In the genomic region with DNA sequence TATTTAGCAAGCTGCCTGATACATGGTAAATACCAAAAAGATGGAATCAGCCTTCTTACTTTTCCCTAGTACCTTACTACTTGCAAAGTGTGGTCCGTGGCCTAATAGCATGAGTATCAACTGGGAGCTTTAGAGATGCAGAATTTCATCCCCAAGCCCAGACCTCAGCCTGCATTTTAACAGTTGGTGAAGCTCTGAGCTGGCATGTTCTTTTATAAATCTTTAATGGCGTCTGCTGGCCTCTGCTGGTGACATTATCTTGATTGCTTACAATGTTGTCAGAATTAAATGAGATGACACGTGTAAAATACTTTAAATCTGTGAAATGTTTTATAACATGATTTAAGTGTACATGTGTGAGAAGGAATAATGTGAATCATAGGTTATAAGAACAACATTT, we compare ENCODE assay signal across 12 cellular contexts.
DNase-seq lines count a peak whose midpoint lies in the region; ATAC-seq, FAIRE-seq and TF ChIP-seq lines count a peak whose summit lies in the region.
"Had no signal": no experiment of that assay in that cellular context is flagged by ENCODE, and none has a peak within 500 bp of the region (broad histone marks: within the 10 kb centered on the region; RNA-seq: fewer than 3 reads in every experiment).

No MANE protein-coding gene starts in this region.

- H3K4me3 Mint-ChIP-seq in glutamatergic neuron (ENCODE audit: unreplicated experiment) (no peak overlapping the region), type B pancreatic cell (no peak overlapping the region)
- H3K4me3 Mint-ChIP-seq: central memory CD8-positive, alpha-beta T cell had no signal

- H3K27me3 Mint-ChIP-seq in glutamatergic neuron (ENCODE audit: unreplicated experiment) (peaks cover 2% of the 10 kb centered on the region), type B pancreatic cell (no peaks in the 10 kb centered on the region)
- H3K27me3 Mint-ChIP-seq: central memory CD8-positive, alpha-beta T cell had no signal

- no peak for TF ChIP-seq POLR2A in heart left ventricle (IDR thresholded peaks at IDR 0.05)

- H3K27me3 ChIP-seq in heart left ventricle (no peaks in the 10 kb centered on the region), RWPE2 (ENCODE audit: insufficient read depth, poor library complexity, severe bottlenecking) (no peaks in the 10 kb centered on the region)
- H3K27me3 ChIP-seq: stomach had no signal

- no peak for FAIRE-seq in frontal cortex (lab: Jason Lieb, UNC)
- FAIRE-seq: G401.6 had no signal

- peak in 3 of 4 donors; percentile 36 to 53 (median 50) for ATAC-seq in heart left ventricle
- no peak for ATAC-seq in Right ventricle myocardium inferior
- no peak for ATAC-seq in RWPE2 (ENCODE audit: low read depth)
- ATAC-seq in HG02588 (IDR thresholded peaks at IDR 0.05; ENCODE audit: unreplicated experiment) = no peak

- no peak overlapping the region for H3K27ac ChIP-seq in heart left ventricle
- H3K27ac ChIP-seq in RWPE2 (ENCODE audit: poor library complexity, severe bottlenecking) = no peak overlapping the region
- H3K27ac ChIP-seq: stomach had no signal

- H3K4me1 Mint-ChIP-seq in glutamatergic neuron (ENCODE audit: low read depth, unreplicated experiment) (peaks cover 63% of the 10 kb centered on the region), type B pancreatic cell (ENCODE audit: unreplicated experiment) (peaks cover 38% of the 10 kb centered on the region)
- H3K4me1 Mint-ChIP-seq: central memory CD8-positive, alpha-beta T cell had no signal

- H3K36me3 ChIP-seq in heart left ventricle (peaks cover 0 to 5% (median 0%) of the 10 kb centered on the region in 9 donors), RWPE2 (ENCODE audit: low read depth) (no peaks in the 10 kb centered on the region)

- H3K27ac Mint-ChIP-seq in glutamatergic neuron (ENCODE audit: unreplicated experiment) (peak overlapping the region; percentile 1), type B pancreatic cell (no peak overlapping the region)

- H3K9me3 ChIP-seq in heart left ventricle (no peaks in the 10 kb centered on the region), RWPE2 (ENCODE audit: severe bottlenecking) (no peaks in the 10 kb centered on the region)
- H3K9me3 ChIP-seq: stomach had no signal

- H3K9me3 Mint-ChIP-seq in glutamatergic neuron (ENCODE audit: unreplicated experiment) (peaks cover 14% of the 10 kb centered on the region), type B pancreatic cell (no peaks in the 10 kb centered on the region)
- H3K9me3 Mint-ChIP-seq: central memory CD8-positive, alpha-beta T cell had no signal

- intact Hi-C loops in heart left ventricle (cut with DNase I) (loop anchor here in 9 of 10 donors (5.0 to 10.0 kb wide), 8 partner anchors 50 to 340 kb away; partner anchors contain the start of gene CERS6 (in 3 of the 9)), Right ventricle myocardium inferior (cut with DNase I) (loop anchor here (1.0 to 5.0 kb wide), 3 partner anchors 120 to 340 kb away; no protein-coding TSS in a partner anchor)

- DNase-seq in heart left ventricle (no peak), Right ventricle myocardium inferior (ENCODE audit: missing footprints) (no peak), RWPE2 (ENCODE audit: low spot score) (no peak), glutamatergic neuron (no peak), type B pancreatic cell (ENCODE audit: extremely low spot score, unreplicated experiment) (no peak), NCI-H1417 (lab: John Stamatoyannopoulos, UW) (no peak), frontal cortex (ENCODE audit: low spot score in 2 of 2) (no peak)
- DNase-seq: stomach, T-helper 1 cell had no signal

- 60 to 63% (median 61%) methylated on average over 3 of the region's 3 CpGs for WGBS in heart left ventricle, 4 donors

- H3K36me3 Mint-ChIP-seq in glutamatergic neuron (ENCODE audit: unreplicated experiment) = no peaks in the 10 kb centered on the region
- peaks cover 11% of the 10 kb centered on the region for H3K36me3 Mint-ChIP-seq in type B pancreatic cell

- H3K4me3 ChIP-seq in heart left ventricle (no peak overlapping the region), RWPE2 (ENCODE audit: severe bottlenecking) (no peak overlapping the region)
- H3K4me3 ChIP-seq: stomach had no signal

- H3K4me1 ChIP-seq in heart left ventricle (peaks cover 0 to 28% (median 7%) of the 10 kb centered on the region in 12 donors), RWPE2 (ENCODE audit: insufficient read depth, poor library complexity, severe bottlenecking) (peaks cover 6% of the 10 kb centered on the region)

- peak in 10 of 12 donors; percentile 6 to 55 (median 38) for TF ChIP-seq CTCF in heart left ventricle (IDR thresholded peaks at IDR 0.05)
- peak; percentile 52 for TF ChIP-seq CTCF in RWPE2 (IDR thresholded peaks at IDR 0.05; ENCODE audit: poor library complexity, severe bottlenecking)
- no peak for TF ChIP-seq CTCF in glutamatergic neuron (IDR thresholded peaks at IDR 0.05; ENCODE audit: partially characterized antibody, unreplicated experiment)
- TF ChIP-seq CTCF in type B pancreatic cell (conservative IDR thresholded peaks at IDR 0.05) = peak; percentile 18

Comparison
In these comparisons a context has a peak if more than half of its experiments do, and no peak if none do; other contexts are left out.
1. ATAC-seq: peak in heart left ventricle (3 of 4); none in Right ventricle myocardium inferior (single experiment), RWPE2 (single experiment) and HG02588 (single experiment).